In the genomic region with DNA sequence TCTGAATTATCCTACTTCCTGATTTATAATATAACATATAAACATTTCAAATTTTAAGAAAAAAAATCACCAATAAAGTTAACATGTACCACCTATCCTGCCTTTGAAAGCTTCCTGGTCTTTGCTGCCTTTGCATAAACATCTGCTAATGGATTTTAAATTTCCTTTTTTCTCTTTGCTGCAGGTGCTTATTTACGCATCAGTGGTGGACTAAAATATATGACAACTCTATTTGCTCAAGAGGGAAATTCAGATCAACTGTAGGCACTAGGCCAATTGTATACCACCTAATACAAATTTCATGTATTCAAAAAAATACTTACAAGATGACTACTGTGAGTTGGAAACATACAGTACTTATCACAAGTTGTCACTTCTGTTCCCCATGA, we compare ENCODE assay signal across 16 cellular contexts. TPM values are rescaled to one million over a fixed set of nuclear protein-coding genes. Genes with fewer than 3 reads are reported as not detected.
DNase-seq lines count a peak whose midpoint lies in the region; ATAC-seq lines count a peak whose summit lies in the region.
"Had no signal": no experiment of that assay in that cellular context is flagged by ENCODE, and none has a peak within 500 bp of the region (broad histone marks: within the 10 kb centered on the region; RNA-seq: fewer than 3 reads in every experiment).

No MANE protein-coding gene starts in this region.

- H2BK15ac ChIP-seq in mesenchymal stem cell (ENCODE audit: low read depth, poor library complexity, severe bottlenecking), result no peak overlapping the region

- H4K91ac ChIP-seq in mesenchymal stem cell (ENCODE audit: low read length), result no peak overlapping the region

- no peak overlapping the region for H4K8ac ChIP-seq in mesenchymal stem cell (ENCODE audit: low read length)

- H3K9ac ChIP-seq in mesenchymal stem cell (ENCODE audit: low read length), result no peak overlapping the region
- H3K9ac ChIP-seq: BLaER1 treated with 17β-estradiol and CSF1 and Interleukin-3, amounts not matched to agents 10 nM and 100 nM; GM23248 had no signal

- no peak overlapping the region for H2AFZ ChIP-seq in mesenchymal stem cell (ENCODE audit: low read depth, low read length)
- H2AFZ ChIP-seq: GM23248 had no signal

- H2AK5ac ChIP-seq in mesenchymal stem cell (ENCODE audit: low read length, severe bottlenecking), result no peak overlapping the region

- no peak overlapping the region for H3K4ac ChIP-seq in mesenchymal stem cell (ENCODE audit: low read depth in 1 of 2, low read length in 2 of 2)

- no CpG with 5 or more reads among the region's 1 CpG for WGBS in mesenchymal stem cell

- H3K4me3 ChIP-seq in mesenchymal stem cell (ENCODE audit: insufficient read depth in 1 of 2, low read depth in 1 of 2, low read length in 2 of 2), result no peak overlapping the region
- H3K4me3 ChIP-seq: BLaER1 treated with 17β-estradiol and CSF1 and Interleukin-3, amounts not matched to agents 10 nM and 100 nM; GM23248 had no signal

- peaks cover 0 to 4% of the 10 kb centered on the region in 2 experiments for H3K27me3 ChIP-seq in mesenchymal stem cell (ENCODE audit: control insufficient read depth in 1 of 2, insufficient read depth in 1 of 2, low read length in 2 of 2)
- H3K27me3 ChIP-seq: BLaER1 treated with 17β-estradiol and CSF1 and Interleukin-3, amounts not matched to agents 10 nM and 100 nM had no signal

- no peak overlapping the region for H2BK12ac ChIP-seq in mesenchymal stem cell (ENCODE audit: low read length in 2 of 2)

- no peaks in the 10 kb centered on the region for H3K36me3 ChIP-seq in mesenchymal stem cell (ENCODE audit: control insufficient read depth in 1 of 2, insufficient read depth in 2 of 2, low read depth in 1 of 2, low read length in 2 of 2)
- H3K36me3 ChIP-seq: BLaER1 treated with 17β-estradiol and CSF1 and Interleukin-3, amounts not matched to agents 10 nM and 100 nM had no signal

- no peak overlapping the region for H2BK120ac ChIP-seq in mesenchymal stem cell (ENCODE audit: low read depth, low read length)

- no peaks in the 10 kb centered on the region for H3K79me1 ChIP-seq in mesenchymal stem cell (replicated peaks; ENCODE audit: low read length, poor library complexity, severe bottlenecking)

- H2BK5ac ChIP-seq in mesenchymal stem cell (ENCODE audit: low read depth, low read length, poor library complexity, severe bottlenecking), result peak overlapping the region; percentile 87

- no peaks in the 10 kb centered on the region for H3K4me1 ChIP-seq in mesenchymal stem cell (ENCODE audit: control insufficient read depth, insufficient read depth, low read depth, low read length)

- no peak overlapping the region for H3K23ac ChIP-seq in mesenchymal stem cell (ENCODE audit: low read length in 2 of 2)

- H3K9me3 ChIP-seq in mesenchymal stem cell (ENCODE audit: control insufficient read depth, low read length), result no peaks in the 10 kb centered on the region
- H3K9me3 ChIP-seq: BLaER1 treated with 17β-estradiol and CSF1 and Interleukin-3, amounts not matched to agents 10 nM and 100 nM had no signal

- ATAC-seq in GM19035 (IDR thresholded peaks at IDR 0.05; ENCODE audit: unreplicated experiment) (no peak), GM19397 (IDR thresholded peaks at IDR 0.05; ENCODE audit: unreplicated experiment) (no peak), HG03469 (IDR thresholded peaks at IDR 0.05; ENCODE audit: unreplicated experiment) (no peak)
- ATAC-seq: HCT116 had no signal

- peak; percentile 17 for DNase-seq in NCI-H187 treated with DMSO at 0.1 percent for 48 hours (lab: John Stamatoyannopoulos, UW)
- no peak for DNase-seq in NCI-H187 (lab: John Stamatoyannopoulos, UW)
- DNase-seq in NAMALWA (ENCODE audit: low spot score), result peak; percentile 71
- DNase-seq in NCI-H526 (lab: John Stamatoyannopoulos, UW), result peak; percentile 26 to 69
- no peak for DNase-seq in mesenchymal stem cell
- DNase-seq: 8988T; AML-193; CD4-positive, CD25-positive, alpha-beta regulatory T cell; DMS53; EL; GM23248 had no signal

- no peak overlapping the region for H3K27ac ChIP-seq in mesenchymal stem cell (ENCODE audit: low read length, poor library complexity, severe bottlenecking)
- H3K27ac ChIP-seq: BLaER1 treated with 17β-estradiol and CSF1 and Interleukin-3, amounts not matched to agents 10 nM and 100 nM; GM23248 had no signal

- no peak overlapping the region for H3K4me2 ChIP-seq in mesenchymal stem cell (ENCODE audit: low read length, poor library complexity, severe bottlenecking)

- H3K18ac ChIP-seq in mesenchymal stem cell (ENCODE audit: low read depth in 1 of 2, low read length in 2 of 2), result no peak overlapping the region

- H3K14ac ChIP-seq in mesenchymal stem cell (ENCODE audit: low read length in 2 of 2), result no peak overlapping the region

RNA-seq across cellular contexts. Expression of a gene that starts 57.2 kb away (rescaled TPM):
- 0.01 TPM for polyA plus RNA-seq in mesenchymal stem cell (2013, experiment 1 of 2)
- not detected for polyA plus RNA-seq in mesenchymal stem cell (2013, experiment 2 of 2)
- polyA plus RNA-seq: CD4-positive, CD25-positive, alpha-beta regulatory T cell; GM23248 had no signal

Comparison
In these comparisons a context has a peak if more than half of its experiments do, and no peak if none do; other contexts are left out.
1. DNase-seq: peak in NCI-H187 treated with DMSO at 0.1 percent for 48 hours (single experiment), NAMALWA (single experiment) and NCI-H526 (2 of 2); none in NCI-H187 (0 of 2) and mesenchymal stem cell (single experiment).